20 cellular contexts compared by ENCODE assay signal in genomic region chr13:40568672-40569350, GRCh38.
DNase-seq lines count a peak whose midpoint lies in the region; FAIRE-seq and TF ChIP-seq lines count a peak whose summit lies in the region.
"Had no signal": no experiment of that assay in that cellular context is flagged by ENCODE, and none has a peak within 500 bp of the region (broad histone marks: within the 10 kb centered on the region; RNA-seq: fewer than 3 reads in every experiment).

No MANE protein-coding gene starts in this region.

- no peaks in the 10 kb centered on the region for H3K27me3 Mint-ChIP-seq in mesothelial cell of epicardium (ENCODE audit: low read depth)

- no peak overlapping the region for H2AFZ ChIP-seq in H1 (ENCODE audit: low read length)

- no peak for TF ChIP-seq RAD21 in H1 (IDR thresholded peaks at IDR 0.05 in 1 of 2, conservative IDR thresholded peaks at IDR 0.05 in 1 of 2; ENCODE audit: low read depth in 2 of 2, low read length in 2 of 2)

- H2BK15ac ChIP-seq in H1 (ENCODE audit: low read length), result no peak overlapping the region

- no peak overlapping the region for H3K14ac ChIP-seq in H1 (ENCODE audit: insufficient read length)

- H3K56ac ChIP-seq in H1 (replicated peaks; ENCODE audit: insufficient read length, low read depth, low read length), result no peak overlapping the region

- H3K23ac ChIP-seq in H1 (ENCODE audit: insufficient read length), result no peak overlapping the region

- DNase-seq in AG20443 (ENCODE audit: low spot score) (peak; percentile 27), GM18507 (ENCODE audit: extremely low spot score, insufficient read length, low read depth) (no peak), H1 (ENCODE audit: low read depth in 1 of 2, low spot score in 2 of 2) (no peak), mesothelial cell of epicardium (ENCODE audit: low spot score in 2 of 2, unreplicated experiment in 2 of 2) (no peak), amygdala (lab: John Stamatoyannopoulos, UW) (no peak), 8988T (no peak), mucosa of gallbladder (ENCODE audit: low spot score) (no peak), frontal cortex (ENCODE audit: low spot score in 2 of 2) (no peak)
- DNase-seq: activated effector memory CD4-positive, alpha-beta T cell treated with anti-CD3 and anti-CD28 coated beads, Interleukin-2, amount 50 U/mL, for 16 hours; central memory CD4-positive, alpha-beta T cell; GOT3; Kasumi-1; mesendoderm; NCI-H1694 treated with DMSO at 0.1 percent for 48 hours; NCI-H526 treated with DMSO at 0.1 percent for 48 hours; ovary; Peyer's patch; stimulated activated CD4-positive, alpha-beta T cell treated with anti-CD3 and anti-CD28 coated beads, Interleukin-2, amount 100 ng/mL, for 24 hours had no signal

- no peak for TF ChIP-seq EP300 in H1 (IDR thresholded peaks at IDR 0.05; ENCODE audit: borderline replicate concordance in 1 of 2, low read depth in 2 of 2, low read length in 2 of 2)

- H2BK20ac ChIP-seq in H1 (ENCODE audit: low read length), result no peak overlapping the region

- H3K27me3 ChIP-seq in H1 (replicated peaks in 1 of 4; ENCODE audit: control insufficient read depth in 3 of 4, extremely low read depth in 1 of 4, insufficient read depth in 3 of 4, low read length in 3 of 4), result no peaks in the 10 kb centered on the region
- H3K27me3 ChIP-seq: ovary, Peyer's patch had no signal

- H4K91ac ChIP-seq in H1 (replicated peaks; ENCODE audit: insufficient read length, low read length), result no peak overlapping the region

- H3K9me3 ChIP-seq in H1 (ENCODE audit: insufficient read depth in 2 of 2, low read depth in 1 of 2, low read length in 1 of 2), result no peaks in the 10 kb centered on the region
- H3K9me3 ChIP-seq: ovary, Peyer's patch had no signal

- no peak overlapping the region for H3K9ac ChIP-seq in H1 (replicated peaks in 1 of 4; ENCODE audit: extremely low read depth in 1 of 4, low read depth in 3 of 4, low read length in 3 of 4)

- FAIRE-seq in GM18507 (lab: Jason Lieb, UNC) (peak; percentile 18), H1 (lab: Jason Lieb, UNC) (no peak), frontal cortex (lab: Jason Lieb, UNC) (no peak)

- H3K4ac ChIP-seq in H1 (replicated peaks; ENCODE audit: insufficient read length, low read depth, low read length), result no peak overlapping the region

- peaks cover 25 to 40% of the 10 kb centered on the region in 2 experiments for H4K20me1 ChIP-seq in H1 (replicated peaks in 1 of 2; ENCODE audit: control insufficient read depth in 1 of 2, insufficient read depth in 2 of 2, low read length in 2 of 2)

- no peaks in the 10 kb centered on the region for H3K9me3 Mint-ChIP-seq in mesothelial cell of epicardium
- H3K9me3 Mint-ChIP-seq: T-helper 1 cell treated with Interleukin-12 subunit alpha and Interleukin-12 subunit beta and Interleukin-4 antibody, amounts not matched to agents 30 μg/mL and 1 μg/mL, for 36 hours had no signal

- H3K27ac Mint-ChIP-seq in mesothelial cell of epicardium, result peak overlapping the region; percentile 70
- H3K27ac Mint-ChIP-seq: T-helper 1 cell treated with Interleukin-12 subunit alpha and Interleukin-12 subunit beta and Interleukin-4 antibody, amounts not matched to agents 30 μg/mL and 1 μg/mL, for 36 hours had no signal

- no peak overlapping the region; the same call in 1 of the 2 replicates for H3K18ac ChIP-seq in H1 (ENCODE audit: extremely low read depth, low read length)

- no peak overlapping the region for H4K5ac ChIP-seq in H1 (ENCODE audit: insufficient read length, low read depth, low read length)

- H3K27ac ChIP-seq in H1 (ENCODE audit: low read depth, low read length), result no peak overlapping the region
- H3K27ac ChIP-seq: epithelial cell of prostate had no signal

- H3K4me1 Mint-ChIP-seq in mesothelial cell of epicardium, result peaks cover 52% of the 10 kb centered on the region

- peaks cover 16 to 100% of the 10 kb centered on the region in 2 experiments; a peak in 3 of 4 replicates for H3K79me2 ChIP-seq in H1 (ENCODE audit: control insufficient read depth in 1 of 2, insufficient read depth in 2 of 2, low read length in 2 of 2)

- no peak overlapping the region for H3K4me3 Mint-ChIP-seq in mesothelial cell of epicardium
- H3K4me3 Mint-ChIP-seq: T-helper 1 cell treated with Interleukin-12 subunit alpha and Interleukin-12 subunit beta and Interleukin-4 antibody, amounts not matched to agents 30 μg/mL and 1 μg/mL, for 36 hours had no signal

- CTCF ChIA-PET in H1 (lab: Charles Lee; ENCODE audit: partially characterized antibody), result interaction anchor here (1.5 kb wide), 1 partner anchor 114 kb away, joined by 5 read pairs; no protein-coding TSS in a partner anchor

- H3K4me2 ChIP-seq in H1 (ENCODE audit: insufficient read depth in 1 of 2, low read depth in 2 of 2, low read length in 2 of 2), result peak overlapping the region; percentile 6 to 18; a peak in 1 of 4 replicates

- peaks cover 12 to 31% (median 21%) of the 10 kb centered on the region in 4 experiments for H3K4me1 ChIP-seq in H1 (replicated peaks in 1 of 4; ENCODE audit: control insufficient read depth in 3 of 4, insufficient read depth in 4 of 4, low read length in 3 of 4)

- no peak for TF ChIP-seq CTCF in H1 (IDR thresholded peaks at IDR 0.05; ENCODE audit: control extremely low read depth in 1 of 3, insufficient read depth in 1 of 3, low read depth in 1 of 3, low read length in 3 of 3)
- TF ChIP-seq CTCF in mesothelial cell of epicardium (IDR thresholded peaks at IDR 0.05; ENCODE audit: unreplicated experiment), result no peak

- no peak overlapping the region for H4K8ac ChIP-seq in H1 (ENCODE audit: extremely low read depth, insufficient read depth, low read length)

- no peak overlapping the region for H3K4me3 ChIP-seq in H1 (ENCODE audit: extremely low read depth in 1 of 4, insufficient read depth in 2 of 4, low read depth in 3 of 4, low read length in 4 of 4)
- H3K4me3 ChIP-seq: ovary, Peyer's patch had no signal

- no peak overlapping the region for H2AK5ac ChIP-seq in H1 (ENCODE audit: low read depth, low read length)

- H2BK5ac ChIP-seq in H1 (ENCODE audit: low read depth, low read length), result no peak overlapping the region

- H3K79me1 ChIP-seq in H1 (ENCODE audit: low read depth, low read length), result no peaks in the 10 kb centered on the region; the same call in 1 of the 2 replicates

- H3K36me3 Mint-ChIP-seq in mesothelial cell of epicardium, result no peaks in the 10 kb centered on the region

- no peak overlapping the region for H2BK120ac ChIP-seq in H1 (replicated peaks; ENCODE audit: low read depth, low read length)

- POLR2A ChIA-PET in H1 (lab: Charles Lee; ENCODE audit: partially characterized antibody), result interaction anchor here (1.0 to 1.6 kb wide), 2 partner anchors 9 to 11 kb away, joined by 3 read pairs; no protein-coding TSS in a partner anchor

- WGBS in H1 (ENCODE audit: extremely low coverage in 1 of 2, insufficient coverage in 1 of 2, insufficient read length in 1 of 2, insufficient replicate concordance in 2 of 2, low coverage in 1 of 2, low lambda C conversion rate in 2 of 2, missing lambda C conversion rate in 1 of 2), 2 experiments, result 79% methylated on average over 10 of the region's 10 CpGs; no CpG with 5 or more reads in 1 of the 2 experiments

- no peaks in the 10 kb centered on the region for H3K23me2 ChIP-seq in H1 (ENCODE audit: low read depth, low read length)

- no peak overlapping the region for H2BK12ac ChIP-seq in H1 (ENCODE audit: low read depth, low read length)

- H3K36me3 ChIP-seq in H1 (ENCODE audit: control insufficient read depth in 2 of 4, insufficient read depth in 4 of 4, low read length in 3 of 4), result no peaks in the 10 kb centered on the region
- H3K36me3 ChIP-seq: ovary, Peyer's patch had no signal

- no peak for TF ChIP-seq POLR2A in H1 (IDR thresholded peaks at IDR 0.05; ENCODE audit: control extremely low read depth in 1 of 2, low read depth in 2 of 2, low read length in 2 of 2)

TF ChIP-seq in H1, 55 proteins besides CTCF, POLR2A, EP300 and RAD21:
- TF ChIP-seq TBP (IDR thresholded peaks at IDR 0.05; ENCODE audit: low read depth, low read length) (no peak), CTBP2 (IDR thresholded peaks at IDR 0.05; ENCODE audit: borderline replicate concordance, insufficient read depth, insufficient read length, low read length) (no peak), CHD2 (IDR thresholded peaks at IDR 0.05; ENCODE audit: low read length) (no peak), SAP30 (IDR thresholded peaks at IDR 0.05; ENCODE audit: insufficient read depth, insufficient replicate concordance, low read length) (no peak), ATF3 (IDR thresholded peaks at IDR 0.05; ENCODE audit: insufficient read depth, low read depth, low read length) (no peak), FOSL1 (IDR thresholded peaks at IDR 0.05; ENCODE audit: insufficient read depth, low read depth, low read length) (no peak), SUZ12 (IDR thresholded peaks at IDR 0.05; ENCODE audit: low read length) (no peak), YY1 (IDR thresholded peaks at IDR 0.05; ENCODE audit: low read depth, low read length) (no peak), PHF8 (conservative IDR thresholded peaks at IDR 0.05; ENCODE audit: low read depth, low read length) (no peak), NRF1 (IDR thresholded peaks at IDR 0.05; ENCODE audit: low read depth, low read length) (no peak), SP1 (IDR thresholded peaks at IDR 0.05; ENCODE audit: low read depth, low read length) (no peak), BRCA1 (IDR thresholded peaks at IDR 0.05; ENCODE audit: low read depth, low read length) (no peak), JUN (IDR thresholded peaks at IDR 0.05; ENCODE audit: low read depth, low read length) (no peak), TCF12 (IDR thresholded peaks at IDR 0.05; ENCODE audit: low read depth, low read length) (no peak)
